In the genomic region with DNA sequence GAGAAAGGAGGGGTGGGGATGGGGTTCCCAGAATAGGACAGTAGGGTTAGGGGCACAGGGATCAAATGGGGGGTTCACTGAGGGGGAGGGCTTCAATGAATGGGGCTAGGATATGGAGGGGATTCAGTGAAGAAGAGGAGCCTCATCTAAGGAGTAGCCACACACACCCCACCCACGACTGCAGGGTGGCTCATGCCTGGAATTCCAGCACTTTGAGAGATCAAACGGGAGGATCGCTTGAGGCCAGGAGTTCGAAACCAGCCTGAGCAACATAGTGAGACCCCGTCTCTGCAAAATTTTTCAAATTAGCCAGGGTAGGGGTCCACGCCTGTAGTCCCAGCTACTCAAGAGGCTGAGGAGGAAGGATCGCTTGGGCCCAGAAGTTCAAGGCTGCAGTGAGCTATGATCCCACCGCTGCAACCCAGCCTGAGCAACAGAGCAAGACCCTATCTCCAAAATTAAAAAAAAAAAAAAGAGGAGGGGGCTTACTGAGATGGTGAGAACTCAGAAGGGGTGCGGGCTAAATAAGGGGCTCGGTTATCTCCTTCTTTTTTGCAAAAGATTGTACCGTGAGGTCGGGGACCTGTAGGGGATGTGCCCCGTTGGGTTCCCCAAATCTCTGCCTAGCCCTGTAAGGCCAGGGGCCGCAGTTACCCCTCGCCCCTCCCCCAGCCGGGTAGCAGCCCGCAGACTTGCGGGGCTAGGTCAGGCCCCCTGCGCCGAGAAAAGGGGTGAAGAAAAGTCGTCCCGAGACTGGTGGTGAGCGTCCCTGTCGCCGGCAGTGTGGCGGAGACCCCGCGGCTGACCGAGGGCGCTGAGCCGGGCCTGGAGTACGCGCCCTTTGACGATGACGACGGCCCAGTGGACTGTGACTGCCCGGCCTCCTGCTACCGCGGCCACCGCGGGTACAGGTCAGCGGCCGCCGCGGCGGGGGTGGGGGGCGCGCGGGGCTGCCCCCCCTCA, we compare ENCODE assay signal across 10 cellular contexts. TPM values are rescaled to one million over a fixed set of nuclear protein-coding genes. Genes with fewer than 3 reads are reported as not detected.
DNase-seq lines count a peak whose midpoint lies in the region; ATAC-seq and TF ChIP-seq lines count a peak whose summit lies in the region.
"Had no signal": no experiment of that assay in that cellular context is flagged by ENCODE, and none has a peak within 500 bp of the region (broad histone marks: within the 10 kb centered on the region; RNA-seq: fewer than 3 reads in every experiment).

No MANE protein-coding gene starts in this region.

- intact Hi-C loops in thyroid gland (cut with DNase I): loop anchor here (5.0 kb wide), 1 partner anchor 82 kb away; no protein-coding TSS in a partner anchor

- no peaks in the 10 kb centered on the region for H3K4me1 Mint-ChIP-seq in activated naive CD8-positive, alpha-beta T cell (ENCODE audit: low read depth)
- H3K4me1 Mint-ChIP-seq in activated naive CD8-positive, alpha-beta T cell treated with anti-CD3 and anti-CD28 coated beads for 36 hours: no peaks in the 10 kb centered on the region
- H3K4me1 Mint-ChIP-seq in brain (peaks cover 9% of the 10 kb centered on the region), memory B cell (peaks cover 3% of the 10 kb centered on the region)

- no peaks in the 10 kb centered on the region for H3K27me3 ChIP-seq in thyroid gland

- WGBS in thyroid gland, 2 donors: 34 to 45% methylated on average over 17 to 21 of the region's 49 CpGs

- H3K27me3 Mint-ChIP-seq in activated naive CD8-positive, alpha-beta T cell: peaks cover 13% of the 10 kb centered on the region
- H3K27me3 Mint-ChIP-seq in activated naive CD8-positive, alpha-beta T cell treated with anti-CD3 and anti-CD28 coated beads for 36 hours: peaks cover 54% of the 10 kb centered on the region
- H3K27me3 Mint-ChIP-seq in brain (peaks cover 26% of the 10 kb centered on the region), memory B cell (peaks cover 35% of the 10 kb centered on the region)

- peak overlapping the region in 1 of 3 donors; percentile 26 for H3K4me3 ChIP-seq in thyroid gland (replicated peaks in 1 of 3)

- no peaks in the 10 kb centered on the region for H3K36me3 Mint-ChIP-seq in activated naive CD8-positive, alpha-beta T cell
- no peaks in the 10 kb centered on the region for H3K36me3 Mint-ChIP-seq in activated naive CD8-positive, alpha-beta T cell treated with anti-CD3 and anti-CD28 coated beads for 36 hours
- H3K36me3 Mint-ChIP-seq in brain: peaks cover 9% of the 10 kb centered on the region
- H3K36me3 Mint-ChIP-seq in memory B cell: no peaks in the 10 kb centered on the region
- H3K36me3 Mint-ChIP-seq: T-cell had no signal

- H3K9me3 Mint-ChIP-seq in activated naive CD8-positive, alpha-beta T cell (ENCODE audit: low read depth): no peaks in the 10 kb centered on the region
- no peaks in the 10 kb centered on the region for H3K9me3 Mint-ChIP-seq in activated naive CD8-positive, alpha-beta T cell treated with anti-CD3 and anti-CD28 coated beads for 36 hours
- H3K9me3 Mint-ChIP-seq in brain (peaks cover 0 to 2% (median 0%) of the 10 kb centered on the region in 5 experiments), memory B cell (no peaks in the 10 kb centered on the region)
- H3K9me3 Mint-ChIP-seq: T-cell had no signal

- no peak for TF ChIP-seq CTCF in brain (conservative IDR thresholded peaks at IDR 0.05)
- no peak for TF ChIP-seq CTCF in thyroid gland (IDR thresholded peaks at IDR 0.05)

- DNase-seq in activated naive CD8-positive, alpha-beta T cell treated with anti-CD3 and anti-CD28 coated beads for 36 hours: no peak
- DNase-seq in memory B cell (ENCODE audit: low spot score in 2 of 2) (no peak), thyroid gland (peak; percentile 56 to 59), NOMO-1 treated with DMSO at 0.1 percent for 48 hours (lab: John Stamatoyannopoulos, UW; ENCODE audit: unreplicated experiment) (no peak), hypothalamus (lab: John Stamatoyannopoulos, UW) (no peak), foreskin melanocyte (no peak)
- DNase-seq: NCI-H446 had no signal

- no peak overlapping the region for H3K27ac ChIP-seq in thyroid gland

- H3K27ac Mint-ChIP-seq in activated naive CD8-positive, alpha-beta T cell: no peak overlapping the region
- H3K27ac Mint-ChIP-seq in activated naive CD8-positive, alpha-beta T cell treated with anti-CD3 and anti-CD28 coated beads for 36 hours: no peak overlapping the region
- H3K27ac Mint-ChIP-seq in brain (no peak overlapping the region), memory B cell (peak overlapping the region; percentile 10)

- H3K4me1 ChIP-seq in thyroid gland: peaks cover 0 to 8% of the 10 kb centered on the region in 2 donors

- no peaks in the 10 kb centered on the region for H3K36me3 ChIP-seq in thyroid gland

- no peak for TF ChIP-seq POLR2A in thyroid gland (IDR thresholded peaks at IDR 0.05)

- peak; percentile 17 for ATAC-seq in memory B cell (ENCODE audit: low read depth)

- H3K4me3 Mint-ChIP-seq in activated naive CD8-positive, alpha-beta T cell: peak overlapping the region; percentile 60
- no peak overlapping the region for H3K4me3 Mint-ChIP-seq in activated naive CD8-positive, alpha-beta T cell treated with anti-CD3 and anti-CD28 coated beads for 36 hours
- H3K4me3 Mint-ChIP-seq in brain (peak overlapping the region in 3 of 5 experiments; percentile 57 to 72 (median 71)), memory B cell (no peak overlapping the region)

- no peaks in the 10 kb centered on the region for H3K9me3 ChIP-seq in thyroid gland

RNA-seq across cellular contexts. Expression of gene HSPB1, which starts 43.1 kb away (rescaled TPM):
- 100 to 1,000 TPM in 1 of 2 experiments, 10 to 100 TPM in 1; 96.7 to 102 TPM for total RNA-seq in activated naive CD8-positive, alpha-beta T cell treated with anti-CD3 and anti-CD28 coated beads for 36 hours
- polyA plus RNA-seq in brain (ENCODE audit: insufficient read depth, low read depth, low replicate concordance): 404 TPM
- 100 to 1,000 TPM; 388 to 879 (median 551) TPM for total RNA-seq in thyroid gland

RNA-seq across cellular contexts. Expression of gene SRRM3, which starts 57.7 kb away (rescaled TPM):
- not detected for total RNA-seq in activated naive CD8-positive, alpha-beta T cell treated with anti-CD3 and anti-CD28 coated beads for 36 hours
- 20.5 TPM for polyA plus RNA-seq in brain (ENCODE audit: insufficient read depth, low read depth, low replicate concordance)
- total RNA-seq in thyroid gland: 1 to 10 TPM in 3 of 4 donors, under 1 TPM in 1; 0.50 to 6.4 (median 2.0) TPM
- total RNA-seq: T-cell had no signal

Comparison
In these comparisons a context has a peak if more than half of its experiments do, and no peak if none do; other contexts are left out.
1. H3K4me3 Mint-ChIP-seq: peak in activated naive CD8-positive, alpha-beta T cell (single experiment) and brain (3 of 5); none in activated naive CD8-positive, alpha-beta T cell treated with anti-CD3 and anti-CD28 coated beads for 36 hours (single experiment) and memory B cell (single experiment).
2. DNase-seq: peak in thyroid gland (2 of 2); none in activated naive CD8-positive, alpha-beta T cell treated with anti-CD3 and anti-CD28 coated beads for 36 hours (single experiment), memory B cell (0 of 2), NOMO-1 treated with DMSO at 0.1 percent for 48 hours (single experiment), hypothalamus (0 of 51) and foreskin melanocyte (single experiment).